Comparison of ENCODE assay signal across 3 cellular contexts in genomic region chr10:116271593-116272496, GRCh38.
TF ChIP-seq lines count a peak whose summit lies in the region.

No MANE protein-coding gene starts in this region.

TF ChIP-seq in A549, 52 proteins besides CTCF, POLR2A, EP300 and RAD21:
- TF ChIP-seq NPAS2 (CRISPR knock-in tag; IDR thresholded peaks at IDR 0.05; ENCODE audit: borderline replicate concordance) (no peak), CEBPB (IDR thresholded peaks at IDR 0.05) (no peak), TFCP2L1 (CRISPR knock-in tag; IDR thresholded peaks at IDR 0.05) (no peak), RFX5 (IDR thresholded peaks at IDR 0.05) (no peak), KDM5A (IDR thresholded peaks at IDR 0.05) (no peak), ZC3H11A (IDR thresholded peaks at IDR 0.05) (no peak), PBX3 (IDR thresholded peaks at IDR 0.05) (no peak), FOXS1 (CRISPR knock-in tag; IDR thresholded peaks at IDR 0.05) (no peak), HOXB13 (CRISPR knock-in tag; IDR thresholded peaks at IDR 0.05; ENCODE audit: low read depth) (no peak), GATA3 (IDR thresholded peaks at IDR 0.05; ENCODE audit: borderline replicate concordance) (no peak), ZNF302 (CRISPR knock-in tag; IDR thresholded peaks at IDR 0.05) (no peak), ELK1 (IDR thresholded peaks at IDR 0.05; ENCODE audit: low read depth, low read length) (no peak), FOSB (CRISPR knock-in tag; IDR thresholded peaks at IDR 0.05) (no peak), POLR2AphosphoS2 (conservative IDR thresholded peaks at IDR 0.05; ENCODE audit: low read length) (no peak), RCOR1 (IDR thresholded peaks at IDR 0.05; ENCODE audit: low read depth, low read length) (no peak), SREBF2 (IDR thresholded peaks at IDR 0.05) (no peak), EHMT2 (IDR thresholded peaks at IDR 0.05; ENCODE audit: low read depth) (no peak)
- TF ChIP-seq, protein P1, sequence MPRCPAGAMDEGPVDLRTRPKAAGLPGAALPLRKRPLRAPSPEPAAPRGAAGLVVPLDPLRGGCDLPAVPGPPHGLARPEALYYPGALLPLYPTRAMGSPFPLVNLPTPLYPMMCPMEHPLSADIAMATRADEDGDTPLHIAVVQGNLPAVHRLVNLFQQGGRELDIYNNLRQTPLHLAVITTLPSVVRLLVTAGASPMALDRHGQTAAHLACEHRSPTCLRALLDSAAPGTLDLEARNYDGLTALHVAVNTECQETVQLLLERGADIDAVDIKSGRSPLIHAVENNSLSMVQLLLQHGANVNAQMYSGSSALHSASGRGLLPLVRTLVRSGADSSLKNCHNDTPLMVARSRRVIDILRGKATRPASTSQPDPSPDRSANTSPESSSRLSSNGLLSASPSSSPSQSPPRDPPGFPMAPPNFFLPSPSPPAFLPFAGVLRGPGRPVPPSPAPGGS (IDR thresholded peaks at IDR 0.05), result no peak

TF ChIP-seq in HEK293, 187 proteins besides CTCF, POLR2A, EP300 and RAD21:
- TF ChIP-seq ZNF777 (tag by site-specific recombination; IDR thresholded peaks at IDR 0.05; ENCODE audit: borderline replicate concordance) (0 out of 2 replicates have a peak, but pooled peaks have one; percentile 4), GLIS2 (tag by site-specific recombination; IDR thresholded peaks at IDR 0.05) (no peak), SP3 (tag by site-specific recombination; IDR thresholded peaks at IDR 0.05) (peak; percentile 24; the same call in 1 of the 2 replicates), ZNF623 (tag by site-specific recombination; IDR thresholded peaks at IDR 0.05) (no peak), ZNF155 (tag by site-specific recombination; IDR thresholded peaks at IDR 0.05) (no peak), ZNF670 (tag by site-specific recombination; IDR thresholded peaks at IDR 0.05; ENCODE audit: low read depth) (no peak)
- TF ChIP-seq, protein P2, sequence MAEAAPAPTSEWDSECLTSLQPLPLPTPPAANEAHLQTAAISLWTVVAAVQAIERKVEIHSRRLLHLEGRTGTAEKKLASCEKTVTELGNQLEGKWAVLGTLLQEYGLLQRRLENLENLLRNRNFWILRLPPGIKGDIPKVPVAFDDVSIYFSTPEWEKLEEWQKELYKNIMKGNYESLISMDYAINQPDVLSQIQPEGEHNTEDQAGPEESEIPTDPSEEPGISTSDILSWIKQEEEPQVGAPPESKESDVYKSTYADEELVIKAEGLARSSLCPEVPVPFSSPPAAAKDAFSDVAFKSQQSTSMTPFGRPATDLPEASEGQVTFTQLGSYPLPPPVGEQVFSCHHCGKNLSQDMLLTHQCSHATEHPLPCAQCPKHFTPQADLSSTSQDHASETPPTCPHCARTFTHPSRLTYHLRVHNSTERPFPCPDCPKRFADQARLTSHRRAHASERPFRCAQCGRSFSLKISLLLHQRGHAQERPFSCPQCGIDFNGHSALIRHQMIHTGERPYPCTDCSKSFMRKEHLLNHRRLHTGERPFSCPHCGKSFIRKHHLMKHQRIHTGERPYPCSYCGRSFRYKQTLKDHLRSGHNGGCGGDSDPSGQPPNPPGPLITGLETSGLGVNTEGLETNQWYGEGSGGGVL (tag by site-specific recombination; IDR thresholded peaks at IDR 0.05), result peak; percentile 50; the same call in 1 of the 2 replicates
- TF ChIP-seq, protein P3, sequence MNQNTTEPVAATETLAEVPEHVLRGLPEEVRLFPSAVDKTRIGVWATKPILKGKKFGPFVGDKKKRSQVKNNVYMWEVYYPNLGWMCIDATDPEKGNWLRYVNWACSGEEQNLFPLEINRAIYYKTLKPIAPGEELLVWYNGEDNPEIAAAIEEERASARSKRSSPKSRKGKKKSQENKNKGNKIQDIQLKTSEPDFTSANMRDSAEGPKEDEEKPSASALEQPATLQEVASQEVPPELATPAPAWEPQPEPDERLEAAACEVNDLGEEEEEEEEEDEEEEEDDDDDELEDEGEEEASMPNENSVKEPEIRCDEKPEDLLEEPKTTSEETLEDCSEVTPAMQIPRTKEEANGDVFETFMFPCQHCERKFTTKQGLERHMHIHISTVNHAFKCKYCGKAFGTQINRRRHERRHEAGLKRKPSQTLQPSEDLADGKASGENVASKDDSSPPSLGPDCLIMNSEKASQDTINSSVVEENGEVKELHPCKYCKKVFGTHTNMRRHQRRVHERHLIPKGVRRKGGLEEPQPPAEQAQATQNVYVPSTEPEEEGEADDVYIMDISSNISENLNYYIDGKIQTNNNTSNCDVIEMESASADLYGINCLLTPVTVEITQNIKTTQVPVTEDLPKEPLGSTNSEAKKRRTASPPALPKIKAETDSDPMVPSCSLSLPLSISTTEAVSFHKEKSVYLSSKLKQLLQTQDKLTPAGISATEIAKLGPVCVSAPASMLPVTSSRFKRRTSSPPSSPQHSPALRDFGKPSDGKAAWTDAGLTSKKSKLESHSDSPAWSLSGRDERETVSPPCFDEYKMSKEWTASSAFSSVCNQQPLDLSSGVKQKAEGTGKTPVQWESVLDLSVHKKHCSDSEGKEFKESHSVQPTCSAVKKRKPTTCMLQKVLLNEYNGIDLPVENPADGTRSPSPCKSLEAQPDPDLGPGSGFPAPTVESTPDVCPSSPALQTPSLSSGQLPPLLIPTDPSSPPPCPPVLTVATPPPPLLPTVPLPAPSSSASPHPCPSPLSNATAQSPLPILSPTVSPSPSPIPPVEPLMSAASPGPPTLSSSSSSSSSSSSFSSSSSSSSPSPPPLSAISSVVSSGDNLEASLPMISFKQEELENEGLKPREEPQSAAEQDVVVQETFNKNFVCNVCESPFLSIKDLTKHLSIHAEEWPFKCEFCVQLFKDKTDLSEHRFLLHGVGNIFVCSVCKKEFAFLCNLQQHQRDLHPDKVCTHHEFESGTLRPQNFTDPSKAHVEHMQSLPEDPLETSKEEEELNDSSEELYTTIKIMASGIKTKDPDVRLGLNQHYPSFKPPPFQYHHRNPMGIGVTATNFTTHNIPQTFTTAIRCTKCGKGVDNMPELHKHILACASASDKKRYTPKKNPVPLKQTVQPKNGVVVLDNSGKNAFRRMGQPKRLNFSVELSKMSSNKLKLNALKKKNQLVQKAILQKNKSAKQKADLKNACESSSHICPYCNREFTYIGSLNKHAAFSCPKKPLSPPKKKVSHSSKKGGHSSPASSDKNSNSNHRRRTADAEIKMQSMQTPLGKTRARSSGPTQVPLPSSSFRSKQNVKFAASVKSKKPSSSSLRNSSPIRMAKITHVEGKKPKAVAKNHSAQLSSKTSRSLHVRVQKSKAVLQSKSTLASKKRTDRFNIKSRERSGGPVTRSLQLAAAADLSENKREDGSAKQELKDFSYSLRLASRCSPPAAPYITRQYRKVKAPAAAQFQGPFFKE (tag by site-specific recombination; IDR thresholded peaks at IDR 0.05; ENCODE audit: borderline replicate concordance), result no peak

TF ChIP-seq in H1, 55 proteins besides CTCF, POLR2A, EP300 and RAD21:
- TF ChIP-seq CHD2 (IDR thresholded peaks at IDR 0.05; ENCODE audit: low read length), result no peak
- TF ChIP-seq EZH2 (IDR thresholded peaks at IDR 0.05; ENCODE audit: low read depth, low read length, severe bottlenecking), result peak; percentile 23
- TF ChIP-seq SUZ12 (IDR thresholded peaks at IDR 0.05; ENCODE audit: low read length), result peak; percentile 87
- TF ChIP-seq CREB1 (IDR thresholded peaks at IDR 0.05), result no peak
- TF ChIP-seq RNF2 (IDR thresholded peaks at IDR 0.05; ENCODE audit: borderline replicate concordance, low read depth, low read length, missing control alignments, poor library complexity, severe bottlenecking), result peak; percentile 58
